Comparison of ENCODE assay signal across 32 cellular contexts in genomic region chr1:156885904-156886355, GRCh38. TPM values are rescaled to one million over a fixed set of nuclear protein-coding genes. Genes with fewer than 3 reads are reported as not detected.
DNase-seq lines count a peak whose midpoint lies in the region; ATAC-seq, FAIRE-seq and TF ChIP-seq lines count a peak whose summit lies in the region.
"Had no signal": no experiment of that assay in that cellular context is flagged by ENCODE, and none has a peak within 500 bp of the region (broad histone marks: within the 10 kb centered on the region; RNA-seq: fewer than 3 reads in every experiment).

No MANE protein-coding gene starts in this region.

- H3K9me2 ChIP-seq in PC-3 (replicated peaks; ENCODE audit: low read length), result no peaks in the 10 kb centered on the region

- ATAC-seq in K562 (no peak), PC-3 (no peak)
- ATAC-seq in stimulated activated memory B cell treated with anti-CD40 and anti-IgM and Interleukin-4, amounts not matched to agents 10 μg/mL and 1 μg/mL and 100 μg/mL, for 72 hours, result no peak
- ATAC-seq: GM12878, HCT116, SK-N-SH treated with all-trans-retinoic acid at 6 μM for 48 hours had no signal

- no peak overlapping the region for H3K27ac ChIP-seq in K562 (ENCODE audit: extremely low read depth, low read depth, low read length)
- H3K27ac ChIP-seq in osteoblast (ENCODE audit: low read depth, low read length), result no peak overlapping the region
- H3K27ac ChIP-seq in PC-3 (ENCODE audit: low read length), result no peak overlapping the region

- no peaks in the 10 kb centered on the region for H3K9me3 Mint-ChIP-seq in stimulated activated memory B cell treated with anti-CD40 and anti-IgM and Interleukin-4, amounts not matched to agents 10 μg/mL and 1 μg/mL and 100 μg/mL, for 72 hours

- in situ Hi-C loops in K562 (cut with MboI), result no loop called here

- H3K4me1 ChIP-seq in K562 (replicated peaks in 1 of 2; ENCODE audit: control insufficient read depth in 2 of 2, insufficient read depth in 2 of 2, low read length in 2 of 2) (peaks cover 17 to 20% of the 10 kb centered on the region in 2 experiments; a peak in 4 of 5 replicates), osteoblast (ENCODE audit: insufficient read depth, low read length) (no peaks in the 10 kb centered on the region), PC-3 (ENCODE audit: insufficient read depth, low read length) (no peaks in the 10 kb centered on the region)
- H3K4me1 ChIP-seq: Caco-2 had no signal

- no peaks in the 10 kb centered on the region for H3F3A ChIP-seq in PC-3 (ENCODE audit: low read length, unreplicated experiment)

- H3K27ac Mint-ChIP-seq in stimulated activated memory B cell treated with anti-CD40 and anti-IgM and Interleukin-4, amounts not matched to agents 10 μg/mL and 1 μg/mL and 100 μg/mL, for 72 hours, result no peak overlapping the region
- H3K27ac Mint-ChIP-seq: CD4-positive, alpha-beta memory T cell had no signal

- no peak overlapping the region for H2AFZ ChIP-seq in K562 (ENCODE audit: low read depth, low read length)
- H2AFZ ChIP-seq in osteoblast (ENCODE audit: low read length), result peak overlapping the region; percentile 35
- H2AFZ ChIP-seq in PC-3 (ENCODE audit: low read length), result no peak overlapping the region

- H3K27me3 ChIP-seq in K562 (ENCODE audit: control insufficient read depth in 2 of 2, insufficient read depth in 2 of 2, low read length in 2 of 2) (no peaks in the 10 kb centered on the region), osteoblast (ENCODE audit: insufficient read depth, low read length) (peaks cover 21% of the 10 kb centered on the region), PC-3 (ENCODE audit: low read length) (no peaks in the 10 kb centered on the region)

- TF ChIP-seq EP300 in K562 (IDR thresholded peaks at IDR 0.05; ENCODE audit: low read length), result no peak

- no peak for TF ChIP-seq POLR2A in K562 (conservative IDR thresholded peaks at IDR 0.05)

- H3K4me3 ChIP-seq in K562 (no peak overlapping the region), osteoblast (ENCODE audit: insufficient read depth, low read length) (no peak overlapping the region), PC-3 (ENCODE audit: low read length) (no peak overlapping the region)
- H3K4me3 ChIP-seq: GM12878 had no signal

- FAIRE-seq in D721Med (lab: Jason Lieb, UNC) (peak; percentile 61), K562 (lab: Jason Lieb, UNC) (no peak)
- FAIRE-seq: GM12878 had no signal

- BruUV-seq in K562 (replicated peaks; lab: Mats Ljungman, UMichigan), result no TSS peak
- BruUV-seq in PC-3 (replicated peaks; lab: Mats Ljungman, UMichigan), result no TSS peak

- H3K79me2 ChIP-seq in K562 (ENCODE audit: control insufficient read depth, insufficient read depth, low read length) (no peaks in the 10 kb centered on the region), osteoblast (ENCODE audit: insufficient read depth, low read length) (no peaks in the 10 kb centered on the region), PC-3 (ENCODE audit: low read length) (no peaks in the 10 kb centered on the region)

- H3K36me3 Mint-ChIP-seq in stimulated activated memory B cell treated with anti-CD40 and anti-IgM and Interleukin-4, amounts not matched to agents 10 μg/mL and 1 μg/mL and 100 μg/mL, for 72 hours, result no peaks in the 10 kb centered on the region
- H3K36me3 Mint-ChIP-seq: CD4-positive, alpha-beta memory T cell had no signal

- H3K4me3 Mint-ChIP-seq in stimulated activated memory B cell treated with anti-CD40 and anti-IgM and Interleukin-4, amounts not matched to agents 10 μg/mL and 1 μg/mL and 100 μg/mL, for 72 hours, result no peak overlapping the region
- H3K4me3 Mint-ChIP-seq: CD4-positive, alpha-beta memory T cell had no signal

- H3K36me3 ChIP-seq in K562 (ENCODE audit: control insufficient read depth, insufficient read depth, low read length) (no peaks in the 10 kb centered on the region), osteoblast (ENCODE audit: insufficient read depth, low read length) (no peaks in the 10 kb centered on the region), PC-3 (ENCODE audit: low read depth, low read length) (no peaks in the 10 kb centered on the region)

- no peak overlapping the region for H3K4me2 ChIP-seq in K562 (ENCODE audit: insufficient read depth, low read length)
- H3K4me2 ChIP-seq in osteoblast (ENCODE audit: insufficient read depth, low read length), result no peak overlapping the region
- H3K4me2 ChIP-seq in PC-3 (ENCODE audit: low read length), result no peak overlapping the region

- H3K4me1 Mint-ChIP-seq in stimulated activated memory B cell treated with anti-CD40 and anti-IgM and Interleukin-4, amounts not matched to agents 10 μg/mL and 1 μg/mL and 100 μg/mL, for 72 hours, result peaks cover 6% of the 10 kb centered on the region

- intact Hi-C loops in K562 (cut with micrococcal nuclease) (no loop called here), PC-3 (cut with micrococcal nuclease) (no loop called here)

- WGBS in K562 (ENCODE audit: insufficient coverage, low coverage, missing lambda C conversion rate), result 56% methylated on average over 12 of the region's 12 CpGs

- DNase-seq in D721Med (ENCODE audit: insufficient read length, low spot score), result peak; percentile 80
- DNase-seq in NCI-H82 (lab: John Stamatoyannopoulos, UW), result peak; percentile 73
- no peak for DNase-seq in K562 (ENCODE audit: extremely low read depth in 1 of 4, low spot score in 3 of 4)
- no peak for DNase-seq in osteoblast (ENCODE audit: insufficient read length, low spot score, missing footprints)
- DNase-seq in PC-3, result no peak
- no peak for DNase-seq in effector CD8-positive, alpha-beta T cell (lab: John Stamatoyannopoulos, UW)
- DNase-seq: C1 segment of cervical spinal cord; Caco-2; CD4-positive, alpha-beta memory T cell; DMS 273 treated with DMSO at 0.1 percent for 48 hours; DMS79; EL; GDM1; KBM-7; MV-4-11; NCI-H1105; NCI-H1436 treated with DMSO at 0.1 percent for 48 hours; NCI-H187 treated with DMSO at 0.1 percent for 48 hours; NCI-H2171 treated with DMSO at 0.1 percent for 48 hours; NCI-H345; NCI-H510A treated with DMSO at 0.1 percent for 48 hours; RPMI8226; SHP77 treated with DMSO at 0.1 percent for 48 hours had no signal

- H3K9me3 ChIP-seq in K562 (replicated peaks; ENCODE audit: control insufficient read depth, insufficient read depth, low read depth, low read length), result no peaks in the 10 kb centered on the region
- H3K9me3 ChIP-seq in osteoblast (ENCODE audit: low read depth, low read length), result no peaks in the 10 kb centered on the region
- no peaks in the 10 kb centered on the region for H3K9me3 ChIP-seq in PC-3 (ENCODE audit: low read length)
- H3K9me3 ChIP-seq: Caco-2 had no signal

- POLR2A ChIA-PET in K562 (lab: Yijun Ruan, JAX) (interaction anchor here (0.5 to 2.1 kb wide), 3 partner anchors 9 to 1906 kb away, joined by 4 to 7 read pairs (median 4); no protein-coding TSS in a partner anchor), PC-3 (lab: Charles Lee; ENCODE audit: unreplicated experiment) (no interaction called here)

- CTCF ChIA-PET in K562 (lab: Yijun Ruan, JAX; ENCODE audit: low intra/inter-chr PET ratio) (interaction anchor here (0.6 kb wide), 1 partner anchor 82 kb away, joined by 3 read pairs; no protein-coding TSS in a partner anchor), PC-3 (lab: Charles Lee) (interaction anchor here (0.6 to 0.8 kb wide), 2 partner anchors 38 to 205 kb away, joined by 3 read pairs; no protein-coding TSS in a partner anchor)

- TF ChIP-seq RAD21 in K562 (CRISPR knock-in tag; conservative IDR thresholded peaks at IDR 0.05 in 1 of 2, IDR thresholded peaks at IDR 0.05 in 1 of 2), result no peak

- no peak for TF ChIP-seq CTCF in D721Med (IDR thresholded peaks at IDR 0.05; ENCODE audit: insufficient read depth, missing control alignments)
- no peak for TF ChIP-seq CTCF in K562 (IDR thresholded peaks at IDR 0.05 in 2 of 3, conservative IDR thresholded peaks at IDR 0.05 in 1 of 3; ENCODE audit: insufficient read depth in 2 of 3, low read depth in 1 of 3, low read length in 3 of 3)
- no peak for TF ChIP-seq CTCF in osteoblast (IDR thresholded peaks at IDR 0.05; ENCODE audit: extremely low read depth, low read depth, low read length)
- TF ChIP-seq CTCF in PC-3 (conservative IDR thresholded peaks at IDR 0.05; ENCODE audit: low read depth, low read length), result no peak

- no peaks in the 10 kb centered on the region for H4K20me1 ChIP-seq in K562 (replicated peaks; ENCODE audit: control insufficient read depth, insufficient read depth, low read length)
- no peaks in the 10 kb centered on the region for H4K20me1 ChIP-seq in osteoblast (ENCODE audit: insufficient read depth, low read length)
- H4K20me1 ChIP-seq in PC-3 (ENCODE audit: low read length), result no peaks in the 10 kb centered on the region

- H3K9ac ChIP-seq in K562 (ENCODE audit: insufficient read depth in 1 of 2, low read depth in 2 of 2, low read length in 2 of 2), result no peak overlapping the region
- H3K9ac ChIP-seq in PC-3 (ENCODE audit: low read length), result no peak overlapping the region

- H3K27me3 Mint-ChIP-seq in stimulated activated memory B cell treated with anti-CD40 and anti-IgM and Interleukin-4, amounts not matched to agents 10 μg/mL and 1 μg/mL and 100 μg/mL, for 72 hours, result peaks cover 95% of the 10 kb centered on the region

- no peaks in the 10 kb centered on the region for H3K9me1 ChIP-seq in K562 (ENCODE audit: control insufficient read depth, insufficient read depth, low read length)

RNA-seq across cellular contexts. Expression of gene PEAR1, which starts 7.6 kb away (rescaled TPM):
- 6.2 and 13.8 TPM in 2 replicates for total RNA-seq in K562 (2011; cell fraction: chromatin; rRNA removed; ENCODE audit: low replicate concordance)
- total RNA-seq in K562 (2011; cell fraction: nucleolus; rRNA removed), result 11.7 and 12.5 TPM in 2 replicates
- 6.5 and 7.2 TPM in 2 replicates for total RNA-seq in K562 (2011; cell fraction: nucleoplasm; rRNA removed)
- total RNA-seq in K562 (2014; rRNA removed) (6.4 and 12.7 TPM in 2 replicates), K562 (2014; rRNA removed; fragmentation: Illumina TruSeq; extraction: Trizol) (2.5 and 2.6 TPM in 2 replicates), K562 (2015; rRNA removed; fragmentation: Illumina TruSeq; extraction: Trizol) (5.9 and 6.0 TPM in 2 replicates), K562 (2021) (5.2 and 6.1 TPM in 2 replicates), osteoblast (17.0 and 21.2 TPM in 2 replicates), PC-3 (2014; rRNA removed) (10.3 and 11.9 TPM in 2 replicates)
- polyA plus RNA-seq in K562 (2011; rRNA removed) (13.9 and 16.6 TPM in 2 replicates), K562 (2014; fragmentation: Illumina TruSeq; extraction: Trizol) (6.8 and 9.8 TPM in 2 replicates), K562 (2014; fragmentation: Nextera tagmentation; extraction: Ambion mirVana) (1 to 10 TPM in 1 of 2 experiments, under 1 TPM in 1; 0.87 to 1.1 TPM), K562 (2014; rRNA removed) (7.0 and 9.1 TPM in 2 replicates)
- 17.4 and 33.0 TPM in 2 replicates for polyA plus RNA-seq in K562 (2011; cell fraction: cytosol; rRNA removed)
- polyA plus RNA-seq in K562 (2011; cell fraction: nucleus; rRNA removed), result 30.0 and 34.3 TPM in 2 replicates
- polyA plus RNA-seq in K562 (2012), result 5.5 and 7.2 TPM in 2 replicates
- polyA minus RNA-seq in K562 (2011; rRNA and poly(A)+ RNA removed), result 6.3 and 7.1 TPM in 2 replicates
- 7.3 and 8.2 TPM in 2 replicates for polyA minus RNA-seq in K562 (2011; cell fraction: cytosol; rRNA and poly(A)+ RNA removed)
- 6.3 and 12.1 TPM in 2 replicates for polyA minus RNA-seq in K562 (2011; cell fraction: nucleus; rRNA and poly(A)+ RNA removed)
- total RNA-seq: GM12878, H4 had no signal
- polyA plus RNA-seq: CD4-positive, alpha-beta memory T cell; GM12878 had no signal

RNA-seq across cellular contexts. Expression of gene NTRK1, which starts 25.3 kb away (rescaled TPM):
- total RNA-seq in K562 (2011; cell fraction: chromatin; rRNA removed; ENCODE audit: low replicate concordance), result 54.2 and 208 TPM in 2 replicates
- total RNA-seq in K562 (2011; cell fraction: nucleolus; rRNA removed), result 116 and 182 TPM in 2 replicates
- total RNA-seq in K562 (2011; cell fraction: nucleoplasm; rRNA removed), result 78.5 and 79.4 TPM in 2 replicates
- 22.4 and 23.1 TPM in 2 replicates for total RNA-seq in K562 (2014; rRNA removed)
- 3.3 and 4.8 TPM in 2 replicates for total RNA-seq in K562 (2014; rRNA removed; fragmentation: Illumina TruSeq; extraction: Trizol)
- total RNA-seq in K562 (2015; rRNA removed; fragmentation: Illumina TruSeq; extraction: Trizol), result 4.0 and 4.2 TPM in 2 replicates
- total RNA-seq in K562 (2021), result 28.0 and 30.0 TPM in 2 replicates
- polyA plus RNA-seq in K562 (2011; rRNA removed), result 18.2 and 21.5 TPM in 2 replicates
- 16.8 and 66.3 TPM in 2 replicates for polyA plus RNA-seq in K562 (2011; cell fraction: cytosol; rRNA removed)
- 93.6 and 258 TPM in 2 replicates for polyA plus RNA-seq in K562 (2011; cell fraction: nucleus; rRNA removed)
- polyA plus RNA-seq in K562 (2012), result 23.1 and 95.0 TPM in 2 replicates
- 7.9 and 16.1 TPM in 2 replicates for polyA plus RNA-seq in K562 (2014; fragmentation: Illumina TruSeq; extraction: Trizol)
- 1 to 10 TPM in 1 of 2 experiments, under 1 TPM in 1; 0.46 to 2.3 TPM for polyA plus RNA-seq in K562 (2014; fragmentation: Nextera tagmentation; extraction: Ambion mirVana)
- polyA plus RNA-seq in K562 (2014; rRNA removed), result 23.3 and 26.2 TPM in 2 replicates
- 5.4 and 15.6 TPM in 2 replicates for polyA minus RNA-seq in K562 (2011; rRNA and poly(A)+ RNA removed)
- polyA minus RNA-seq in K562 (2011; cell fraction: cytosol; rRNA and poly(A)+ RNA removed), result 13.1 and 24.5 TPM in 2 replicates
- 19.4 and 42.9 TPM in 2 replicates for polyA minus RNA-seq in K562 (2011; cell fraction: nucleus; rRNA and poly(A)+ RNA removed)
- total RNA-seq in osteoblast, result 0.36 and 0.88 TPM in 2 replicates
- 0.15 and 0.40 TPM in 2 replicates for total RNA-seq in PC-3 (2014; rRNA removed)
- total RNA-seq: Caco-2, LHCN-M2 had no signal
- polyA plus RNA-seq: CD4-positive, alpha-beta memory T cell had no signal

RNA-seq across cellular contexts. Expression of gene INSRR, which starts 27.0 kb away (rescaled TPM):
- total RNA-seq in K562 (2011; cell fraction: chromatin; rRNA removed; ENCODE audit: low replicate concordance), result 0.14 and 1.6 TPM in 2 replicates
- 0.66 and 0.67 TPM in 2 replicates for total RNA-seq in K562 (2011; cell fraction: nucleolus; rRNA removed)
- 0.44 and 0.46 TPM in 2 replicates for total RNA-seq in K562 (2011; cell fraction: nucleoplasm; rRNA removed)
- total RNA-seq in K562 (2014; rRNA removed) (0.08 TPM in 1 of 2 replicates, not detected in the other), K562 (2014; rRNA removed; fragmentation: Illumina TruSeq; extraction: Trizol) (0.04 TPM in 1 of 2 replicates, not detected in the other), K562 (2015; rRNA removed; fragmentation: Illumina TruSeq; extraction: Trizol) (0.04 and 0.07 TPM in 2 replicates), K562 (2021) (0.18 TPM in 2 replicates), osteoblast (0.29 and 0.36 TPM in 2 replicates), PC-3 (2014; rRNA removed) (not detected in 2 replicates)
- polyA plus RNA-seq in K562 (2011; rRNA removed) (0.06 and 0.07 TPM in 2 replicates), K562 (2014; fragmentation: Illumina TruSeq; extraction: Trizol) (0.03 and 0.06 TPM in 2 replicates), K562 (2014; fragmentation: Nextera tagmentation; extraction: Ambion mirVana) (not detected), K562 (2014; rRNA removed) (0.07 and 0.12 TPM in 2 replicates)
- polyA plus RNA-seq in K562 (2011; cell fraction: cytosol; rRNA removed), result 0.04 and 0.16 TPM in 2 replicates
- polyA plus RNA-seq in K562 (2011; cell fraction: nucleus; rRNA removed), result 0.44 and 1.7 TPM in 2 replicates
- 0.25 and 0.83 TPM in 2 replicates for polyA plus RNA-seq in K562 (2012)
- 0.09 and 0.21 TPM in 2 replicates for polyA minus RNA-seq in K562 (2011; rRNA and poly(A)+ RNA removed)
- polyA minus RNA-seq in K562 (2011; cell fraction: cytosol; rRNA and poly(A)+ RNA removed), result not detected in 2 replicates
- 0.33 and 0.81 TPM in 2 replicates for polyA minus RNA-seq in K562 (2011; cell fraction: nucleus; rRNA and poly(A)+ RNA removed)
- total RNA-seq: Caco-2, GM12878, H4, HT1080, LHCN-M2, MCF 10A had no signal
- polyA plus RNA-seq: CD4-positive, alpha-beta memory T cell had no signal

RNA-seq across cellular contexts. Expression of gene LRRC71, which starts 34.5 kb away (rescaled TPM):
- 2.2 and 3.8 TPM in 2 replicates for total RNA-seq in K562 (2011; cell fraction: chromatin; rRNA removed; ENCODE audit: low replicate concordance)
- total RNA-seq in K562 (2011; cell fraction: nucleolus; rRNA removed), result 2.5 and 4.9 TPM in 2 replicates
- total RNA-seq in K562 (2011; cell fraction: nucleoplasm; rRNA removed), result 2.4 and 2.8 TPM in 2 replicates
- 0.64 TPM in 1 of 2 replicates, not detected in the other for total RNA-seq in K562 (2014; rRNA removed)
- 0.22 and 0.51 TPM in 2 replicates for total RNA-seq in K562 (2014; rRNA removed; fragmentation: Illumina TruSeq; extraction: Trizol)
- not detected in 2 replicates for total RNA-seq in K562 (2015; rRNA removed; fragmentation: Illumina TruSeq; extraction: Trizol)
- total RNA-seq in K562 (2021), result 0.45 and 1.2 TPM in 2 replicates
- 0.87 and 1.1 TPM in 2 replicates for polyA plus RNA-seq in K562 (2011; rRNA removed)
- 0.99 and 1.4 TPM in 2 replicates for polyA plus RNA-seq in K562 (2011; cell fraction: cytosol; rRNA removed)
- 2.4 and 4.3 TPM in 2 replicates for polyA plus RNA-seq in K562 (2011; cell fraction: nucleus; rRNA removed)
- polyA plus RNA-seq in K562 (2012), result 0.90 and 0.99 TPM in 2 replicates
- 0.06 and 0.51 TPM in 2 replicates for polyA plus RNA-seq in K562 (2014; fragmentation: Illumina TruSeq; extraction: Trizol)
- polyA plus RNA-seq in K562 (2014; fragmentation: Nextera tagmentation; extraction: Ambion mirVana), result under 1 TPM; 0.23 to 0.38 TPM
- polyA plus RNA-seq in K562 (2014; rRNA removed), result 0.19 and 0.91 TPM in 2 replicates
- polyA minus RNA-seq in K562 (2011; rRNA and poly(A)+ RNA removed), result 0.54 and 0.63 TPM in 2 replicates
- polyA minus RNA-seq in K562 (2011; cell fraction: cytosol; rRNA and poly(A)+ RNA removed), result 1.5 TPM in 1 of 2 replicates, not detected in the other
- 1.1 and 1.4 TPM in 2 replicates for polyA minus RNA-seq in K562 (2011; cell fraction: nucleus; rRNA and poly(A)+ RNA removed)
- total RNA-seq in osteoblast, result 0.36 and 0.59 TPM in 2 replicates
- total RNA-seq in PC-3 (2014; rRNA removed), result 0.11 TPM in 1 of 2 replicates, not detected in the other
- total RNA-seq: A673; Caco-2; CD4-positive, alpha-beta memory T cell; GM12878; H4; HT1080; LHCN-M2; MCF 10A had no signal
- polyA plus RNA-seq: CD4-positive, alpha-beta memory T cell; GM12878 had no signal

Comparison
In these comparisons a context has a peak if more than half of its experiments do, and no peak if none do; other contexts are left out.
1. DNase-seq: peak in D721Med (single experiment) and NCI-H82 (single experiment); none in K562 (0 of 4), osteoblast (single experiment), PC-3 (single experiment) and effector CD8-positive, alpha-beta T cell (single experiment).